Comparison of ENCODE assay signal across 2 cellular contexts in the genomic region with DNA sequence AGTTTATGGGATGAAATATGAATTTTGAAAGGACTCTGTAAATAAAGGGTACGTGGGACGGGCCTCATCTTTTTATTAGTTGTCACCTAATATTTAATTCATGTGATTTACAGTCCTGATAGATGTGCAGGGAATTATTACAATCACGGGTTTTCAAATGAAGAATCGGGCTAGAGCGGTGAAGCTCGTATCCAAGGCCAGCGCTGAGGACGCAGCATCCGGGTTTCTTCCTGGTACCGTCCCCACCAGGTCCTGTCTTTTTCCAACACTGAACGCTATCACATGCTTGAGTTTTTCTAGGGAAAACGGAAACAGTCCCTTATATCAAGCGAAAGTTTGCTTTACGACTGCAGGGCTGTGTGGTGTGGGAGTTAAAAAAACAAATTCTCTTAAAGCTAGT.
TF ChIP-seq lines count a peak whose summit lies in the region.

No MANE protein-coding gene starts in this region.

TF ChIP-seq in HCT116, 20 proteins besides CTCF, POLR2A, EP300 and RAD21 (continued from another document):
- TF ChIP-seq, protein P1, sequence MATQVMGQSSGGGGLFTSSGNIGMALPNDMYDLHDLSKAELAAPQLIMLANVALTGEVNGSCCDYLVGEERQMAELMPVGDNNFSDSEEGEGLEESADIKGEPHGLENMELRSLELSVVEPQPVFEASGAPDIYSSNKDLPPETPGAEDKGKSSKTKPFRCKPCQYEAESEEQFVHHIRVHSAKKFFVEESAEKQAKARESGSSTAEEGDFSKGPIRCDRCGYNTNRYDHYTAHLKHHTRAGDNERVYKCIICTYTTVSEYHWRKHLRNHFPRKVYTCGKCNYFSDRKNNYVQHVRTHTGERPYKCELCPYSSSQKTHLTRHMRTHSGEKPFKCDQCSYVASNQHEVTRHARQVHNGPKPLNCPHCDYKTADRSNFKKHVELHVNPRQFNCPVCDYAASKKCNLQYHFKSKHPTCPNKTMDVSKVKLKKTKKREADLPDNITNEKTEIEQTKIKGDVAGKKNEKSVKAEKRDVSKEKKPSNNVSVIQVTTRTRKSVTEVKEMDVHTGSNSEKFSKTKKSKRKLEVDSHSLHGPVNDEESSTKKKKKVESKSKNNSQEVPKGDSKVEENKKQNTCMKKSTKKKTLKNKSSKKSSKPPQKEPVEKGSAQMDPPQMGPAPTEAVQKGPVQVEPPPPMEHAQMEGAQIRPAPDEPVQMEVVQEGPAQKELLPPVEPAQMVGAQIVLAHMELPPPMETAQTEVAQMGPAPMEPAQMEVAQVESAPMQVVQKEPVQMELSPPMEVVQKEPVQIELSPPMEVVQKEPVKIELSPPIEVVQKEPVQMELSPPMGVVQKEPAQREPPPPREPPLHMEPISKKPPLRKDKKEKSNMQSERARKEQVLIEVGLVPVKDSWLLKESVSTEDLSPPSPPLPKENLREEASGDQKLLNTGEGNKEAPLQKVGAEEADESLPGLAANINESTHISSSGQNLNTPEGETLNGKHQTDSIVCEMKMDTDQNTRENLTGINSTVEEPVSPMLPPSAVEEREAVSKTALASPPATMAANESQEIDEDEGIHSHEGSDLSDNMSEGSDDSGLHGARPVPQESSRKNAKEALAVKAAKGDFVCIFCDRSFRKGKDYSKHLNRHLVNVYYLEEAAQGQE (IDR thresholded peaks at IDR 0.05; ENCODE audit: low read depth), result no peak

TF ChIP-seq in WTC11, 78 proteins besides CTCF, POLR2A, EP300 and RAD21 (continued from another document):
- TF ChIP-seq, protein P2, sequence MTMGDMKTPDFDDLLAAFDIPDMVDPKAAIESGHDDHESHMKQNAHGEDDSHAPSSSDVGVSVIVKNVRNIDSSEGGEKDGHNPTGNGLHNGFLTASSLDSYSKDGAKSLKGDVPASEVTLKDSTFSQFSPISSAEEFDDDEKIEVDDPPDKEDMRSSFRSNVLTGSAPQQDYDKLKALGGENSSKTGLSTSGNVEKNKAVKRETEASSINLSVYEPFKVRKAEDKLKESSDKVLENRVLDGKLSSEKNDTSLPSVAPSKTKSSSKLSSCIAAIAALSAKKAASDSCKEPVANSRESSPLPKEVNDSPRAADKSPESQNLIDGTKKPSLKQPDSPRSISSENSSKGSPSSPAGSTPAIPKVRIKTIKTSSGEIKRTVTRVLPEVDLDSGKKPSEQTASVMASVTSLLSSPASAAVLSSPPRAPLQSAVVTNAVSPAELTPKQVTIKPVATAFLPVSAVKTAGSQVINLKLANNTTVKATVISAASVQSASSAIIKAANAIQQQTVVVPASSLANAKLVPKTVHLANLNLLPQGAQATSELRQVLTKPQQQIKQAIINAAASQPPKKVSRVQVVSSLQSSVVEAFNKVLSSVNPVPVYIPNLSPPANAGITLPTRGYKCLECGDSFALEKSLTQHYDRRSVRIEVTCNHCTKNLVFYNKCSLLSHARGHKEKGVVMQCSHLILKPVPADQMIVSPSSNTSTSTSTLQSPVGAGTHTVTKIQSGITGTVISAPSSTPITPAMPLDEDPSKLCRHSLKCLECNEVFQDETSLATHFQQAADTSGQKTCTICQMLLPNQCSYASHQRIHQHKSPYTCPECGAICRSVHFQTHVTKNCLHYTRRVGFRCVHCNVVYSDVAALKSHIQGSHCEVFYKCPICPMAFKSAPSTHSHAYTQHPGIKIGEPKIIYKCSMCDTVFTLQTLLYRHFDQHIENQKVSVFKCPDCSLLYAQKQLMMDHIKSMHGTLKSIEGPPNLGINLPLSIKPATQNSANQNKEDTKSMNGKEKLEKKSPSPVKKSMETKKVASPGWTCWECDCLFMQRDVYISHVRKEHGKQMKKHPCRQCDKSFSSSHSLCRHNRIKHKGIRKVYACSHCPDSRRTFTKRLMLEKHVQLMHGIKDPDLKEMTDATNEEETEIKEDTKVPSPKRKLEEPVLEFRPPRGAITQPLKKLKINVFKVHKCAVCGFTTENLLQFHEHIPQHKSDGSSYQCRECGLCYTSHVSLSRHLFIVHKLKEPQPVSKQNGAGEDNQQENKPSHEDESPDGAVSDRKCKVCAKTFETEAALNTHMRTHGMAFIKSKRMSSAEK (CRISPR knock-in tag; IDR thresholded peaks at IDR 0.05; ENCODE audit: borderline replicate concordance), result no peak
- TF ChIP-seq, protein P3, sequence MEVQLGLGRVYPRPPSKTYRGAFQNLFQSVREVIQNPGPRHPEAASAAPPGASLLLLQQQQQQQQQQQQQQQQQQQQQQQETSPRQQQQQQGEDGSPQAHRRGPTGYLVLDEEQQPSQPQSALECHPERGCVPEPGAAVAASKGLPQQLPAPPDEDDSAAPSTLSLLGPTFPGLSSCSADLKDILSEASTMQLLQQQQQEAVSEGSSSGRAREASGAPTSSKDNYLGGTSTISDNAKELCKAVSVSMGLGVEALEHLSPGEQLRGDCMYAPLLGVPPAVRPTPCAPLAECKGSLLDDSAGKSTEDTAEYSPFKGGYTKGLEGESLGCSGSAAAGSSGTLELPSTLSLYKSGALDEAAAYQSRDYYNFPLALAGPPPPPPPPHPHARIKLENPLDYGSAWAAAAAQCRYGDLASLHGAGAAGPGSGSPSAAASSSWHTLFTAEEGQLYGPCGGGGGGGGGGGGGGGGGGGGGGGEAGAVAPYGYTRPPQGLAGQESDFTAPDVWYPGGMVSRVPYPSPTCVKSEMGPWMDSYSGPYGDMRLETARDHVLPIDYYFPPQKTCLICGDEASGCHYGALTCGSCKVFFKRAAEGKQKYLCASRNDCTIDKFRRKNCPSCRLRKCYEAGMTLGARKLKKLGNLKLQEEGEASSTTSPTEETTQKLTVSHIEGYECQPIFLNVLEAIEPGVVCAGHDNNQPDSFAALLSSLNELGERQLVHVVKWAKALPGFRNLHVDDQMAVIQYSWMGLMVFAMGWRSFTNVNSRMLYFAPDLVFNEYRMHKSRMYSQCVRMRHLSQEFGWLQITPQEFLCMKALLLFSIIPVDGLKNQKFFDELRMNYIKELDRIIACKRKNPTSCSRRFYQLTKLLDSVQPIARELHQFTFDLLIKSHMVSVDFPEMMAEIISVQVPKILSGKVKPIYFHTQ (CRISPR knock-in tag; IDR thresholded peaks at IDR 0.05), result no peak
- TF ChIP-seq TEAD1 (CRISPR knock-in tag; IDR thresholded peaks at IDR 0.05) (no peak), CREM (CRISPR knock-in tag; IDR thresholded peaks at IDR 0.05) (no peak), JAZF1 (CRISPR knock-in tag; IDR thresholded peaks at IDR 0.05) (no peak)
